In genomic region chr2:240134466-240134865, GRCh38 we compare ENCODE assay signal across 9 cellular contexts. TPM values are rescaled to one million over a fixed set of nuclear protein-coding genes. Genes with fewer than 3 reads are reported as not detected.
DNase-seq lines count a peak whose midpoint lies in the region; ATAC-seq and TF ChIP-seq lines count a peak whose summit lies in the region.
"Had no signal": no experiment of that assay in that cellular context is flagged by ENCODE, and none has a peak within 500 bp of the region (broad histone marks: within the 10 kb centered on the region; RNA-seq: fewer than 3 reads in every experiment).

No MANE protein-coding gene starts in this region.

- H3K4me1 Mint-ChIP-seq in activated naive CD4-positive, alpha-beta T cell treated with anti-CD3 and anti-CD28 coated beads for 36 hours (ENCODE audit: low read depth) = peaks cover 25% of the 10 kb centered on the region
- H3K4me1 Mint-ChIP-seq in activated T-cell treated with anti-CD3 and anti-CD28 coated beads, Interleukin-2, amount 50 U/mL, for 72 hours (ENCODE audit: low read depth) = peaks cover 21% of the 10 kb centered on the region

- 89 to 94% methylated on average over 4 to 6 of the region's 6 CpGs for WGBS in testis, 2 donors

- H3K27me3 Mint-ChIP-seq in activated naive CD4-positive, alpha-beta T cell treated with anti-CD3 and anti-CD28 coated beads for 36 hours (ENCODE audit: low read depth) = no peaks in the 10 kb centered on the region
- H3K27me3 Mint-ChIP-seq in activated T-cell treated with anti-CD3 and anti-CD28 coated beads, Interleukin-2, amount 50 U/mL, for 72 hours (ENCODE audit: low read depth) = no peaks in the 10 kb centered on the region

- peak overlapping the region; percentile 90 for H3K4me3 Mint-ChIP-seq in activated naive CD4-positive, alpha-beta T cell treated with anti-CD3 and anti-CD28 coated beads for 36 hours
- H3K4me3 Mint-ChIP-seq in activated T-cell treated with anti-CD3 and anti-CD28 coated beads, Interleukin-2, amount 50 U/mL, for 72 hours = peak overlapping the region; percentile 95 to 96

- H3K9me3 ChIP-seq in testis = no peaks in the 10 kb centered on the region

- CTCF ChIA-PET in activated naive CD4-positive, alpha-beta T cell treated with anti-CD3 and anti-CD28 coated beads for 36 hours (lab: Charles Lee) = no interaction called here

- intact Hi-C loops in activated naive CD4-positive, alpha-beta T cell treated with anti-CD3 and anti-CD28 coated beads for 36 hours (cut with micrococcal nuclease) = no loop called here
- intact Hi-C loops in testis (cut with DNase I; ENCODE audit: low total_unique reads) = no loop called here

- ATAC-seq in activated T-cell treated with anti-CD3 and anti-CD28 coated beads, Interleukin-2, amount 50 U/mL, for 72 hours (replicated peaks in 1 of 2) = no peak

- H3K36me3 ChIP-seq in testis (ENCODE audit: low read depth, missing control alignments) = no peaks in the 10 kb centered on the region

- peaks cover 22% of the 10 kb centered on the region for H3K36me3 Mint-ChIP-seq in activated naive CD4-positive, alpha-beta T cell treated with anti-CD3 and anti-CD28 coated beads for 36 hours (ENCODE audit: low read depth)
- peaks cover 3 to 11% of the 10 kb centered on the region in 2 donors for H3K36me3 Mint-ChIP-seq in activated T-cell treated with anti-CD3 and anti-CD28 coated beads, Interleukin-2, amount 50 U/mL, for 72 hours (ENCODE audit: insufficient read depth in 2 of 2)

- no peak overlapping the region for H3K27ac Mint-ChIP-seq in activated naive CD4-positive, alpha-beta T cell treated with anti-CD3 and anti-CD28 coated beads for 36 hours
- H3K27ac Mint-ChIP-seq in activated T-cell treated with anti-CD3 and anti-CD28 coated beads, Interleukin-2, amount 50 U/mL, for 72 hours = peak overlapping the region; percentile 20

- peaks cover 12% of the 10 kb centered on the region for H3K4me1 ChIP-seq in testis

- H3K9me3 Mint-ChIP-seq in activated naive CD4-positive, alpha-beta T cell treated with anti-CD3 and anti-CD28 coated beads for 36 hours = no peaks in the 10 kb centered on the region
- no peaks in the 10 kb centered on the region for H3K9me3 Mint-ChIP-seq in activated T-cell treated with anti-CD3 and anti-CD28 coated beads, Interleukin-2, amount 50 U/mL, for 72 hours

- no peak for DNase-seq in activated naive CD4-positive, alpha-beta T cell treated with anti-CD3 and anti-CD28 coated beads for 36 hours
- no peak for DNase-seq in activated naive CD4-positive, alpha-beta T cell (lab: John Stamatoyannopoulos, UW)
- no peak for DNase-seq in activated T-cell treated with anti-CD3 and anti-CD28 coated beads, Interleukin-2, amount 50 U/mL, for 72 hours
- DNase-seq in islet precursor cell = peak; percentile 48
- DNase-seq in testis = peak; percentile 9
- no peak for DNase-seq in SIG-M5 (lab: John Stamatoyannopoulos, UW)
- DNase-seq in COLO829 (ENCODE audit: low spot score) = no peak
- no peak for DNase-seq in kidney glomerular epithelial cell (lab: John Stamatoyannopoulos, UW)

- TF ChIP-seq CTCF in testis (IDR thresholded peaks at IDR 0.05) = no peak

- H3K27ac ChIP-seq in testis = no peak overlapping the region

- H3K27me3 ChIP-seq in testis = no peaks in the 10 kb centered on the region

- no peak for TF ChIP-seq POLR2A in testis (IDR thresholded peaks at IDR 0.05)

- no peak overlapping the region for H3K4me3 ChIP-seq in testis

RNA-seq across cellular contexts. Expression of gene COPS9, which starts 1.6 kb away (rescaled TPM):
- total RNA-seq in activated naive CD4-positive, alpha-beta T cell treated with anti-CD3 and anti-CD28 coated beads for 36 hours = 10 to 100 TPM; 84.5 to 91.3 TPM
- total RNA-seq in activated T-cell treated with anti-CD3 and anti-CD28 coated beads, Interleukin-2, amount 50 U/mL, for 72 hours = 10 to 100 TPM; 73.1 to 81.5 TPM
- total RNA-seq in testis = 100 to 1,000 TPM; 170 to 201 TPM
- polyA plus RNA-seq in testis (ENCODE audit: insufficient read depth, low read depth, low replicate concordance) = 167 TPM

RNA-seq across cellular contexts. Expression of gene OTOS, which starts 6.0 kb away (rescaled TPM):
- total RNA-seq in activated naive CD4-positive, alpha-beta T cell treated with anti-CD3 and anti-CD28 coated beads for 36 hours = not detected
- total RNA-seq in activated T-cell treated with anti-CD3 and anti-CD28 coated beads, Interleukin-2, amount 50 U/mL, for 72 hours = not detected
- total RNA-seq in testis = 1 to 10 TPM in 1 of 2 donors, not detected in 1; 1.5 TPM
- polyA plus RNA-seq in testis (ENCODE audit: insufficient read depth, low read depth, low replicate concordance) = 1.2 TPM
- total RNA-seq: kidney epithelial cell had no signal

Comparison
In these comparisons a context has a peak if more than half of its experiments do, and no peak if none do; other contexts are left out.
1. DNase-seq: peak in islet precursor cell (single experiment) and testis (single experiment); none in activated naive CD4-positive, alpha-beta T cell treated with anti-CD3 and anti-CD28 coated beads for 36 hours (single experiment), activated naive CD4-positive, alpha-beta T cell (0 of 4), activated T-cell treated with anti-CD3 and anti-CD28 coated beads, Interleukin-2, amount 50 U/mL, for 72 hours (0 of 2), SIG-M5 (single experiment), COLO829 (single experiment) and kidney glomerular epithelial cell (single experiment).